ENCODE assay signal across 11 cellular contexts in the genomic region with DNA sequence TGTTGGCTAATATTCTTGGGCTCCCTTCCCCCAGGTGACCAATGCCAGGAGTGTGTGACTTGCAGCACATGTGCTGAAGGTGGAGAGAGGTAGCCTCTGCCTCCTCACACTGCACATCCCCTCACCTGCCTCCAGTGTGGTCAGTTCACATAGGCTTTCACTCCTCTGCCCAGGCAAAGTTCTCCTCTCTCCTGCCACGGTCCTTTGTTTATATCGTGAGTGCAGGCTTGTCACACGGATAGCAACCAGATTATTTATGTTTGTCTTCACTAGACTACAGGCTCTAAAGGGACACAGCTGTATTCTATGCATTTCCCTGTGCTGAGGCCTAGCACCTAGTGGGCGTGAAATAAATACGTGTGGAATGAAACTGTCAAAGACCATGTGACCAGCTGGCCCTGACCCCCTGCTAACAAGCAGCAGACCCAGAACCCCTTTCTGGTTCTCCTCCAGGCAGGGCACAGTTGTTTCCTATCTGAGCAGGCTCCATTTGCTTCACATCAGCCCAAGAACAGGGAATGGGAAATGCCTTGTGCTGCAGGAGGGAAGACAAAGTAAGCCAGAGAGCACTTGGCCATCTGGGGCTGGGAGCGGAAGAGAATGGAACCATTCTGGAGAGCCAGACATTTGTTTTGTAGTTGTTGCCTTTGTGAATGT. TPM values are rescaled to one million over a fixed set of nuclear protein-coding genes. Genes with fewer than 3 reads are reported as not detected.
DNase-seq lines count a peak whose midpoint lies in the region; FAIRE-seq and TF ChIP-seq lines count a peak whose summit lies in the region.
"Had no signal": no experiment of that assay in that cellular context is flagged by ENCODE, and none has a peak within 500 bp of the region (broad histone marks: within the 10 kb centered on the region; RNA-seq: fewer than 3 reads in every experiment).

No MANE protein-coding gene starts in this region.

- H2AK5ac ChIP-seq in H1 (ENCODE audit: low read depth, low read length) = peak overlapping the region; percentile 19

- in situ Hi-C loops in mammary epithelial cell (cut with MboI; ENCODE audit: low sequenced_read_pairs in 2 of 2) = no loop called here

- DNase-seq in MCF 10A (ENCODE audit: unreplicated experiment) (no peak), mammary epithelial cell (no peak), H1 (ENCODE audit: low read depth in 1 of 2, low spot score in 2 of 2) (no peak), lung microvascular endothelial cell (ENCODE audit: low read depth in 2 of 2) (peak; percentile 45 to 64), lower leg skin (ENCODE audit: low spot score in 2 of 2) (no peak), midbrain (lab: John Stamatoyannopoulos, UW) (no peak)
- DNase-seq in effector memory CD4-positive, alpha-beta T cell = no peak
- DNase-seq in activated CD4-positive, alpha-beta memory T cell treated with anti-CD3 and anti-CD28 coated beads, Interleukin-2, amount 10 ng/mL, durations not matched to agents 7 days and 5 days = no peak
- DNase-seq: activated CD4-positive, alpha-beta T cell treated with anti-CD3 and anti-CD28 coated beads, Interleukin-2, amount 50 U/mL, for 1 hour; BE2C; NCI-H524 had no signal

- no peak overlapping the region for H3K9ac ChIP-seq in mammary epithelial cell (ENCODE audit: insufficient read depth, low read length)
- H3K9ac ChIP-seq in H1 (replicated peaks in 1 of 4; ENCODE audit: extremely low read depth in 1 of 4, low read depth in 3 of 4, low read length in 3 of 4) = peak overlapping the region in 2 of 4 experiments; percentile 35 to 47; a peak in 2 of 7 replicates

- H4K91ac ChIP-seq in H1 (replicated peaks; ENCODE audit: insufficient read length, low read length) = peak overlapping the region; percentile 100

- dilution Hi-C loops in mammary epithelial cell (cut with HindIII; ENCODE audit: low sequenced_read_pairs) = no loop called here

- H3K23ac ChIP-seq in H1 (ENCODE audit: insufficient read length) = peak overlapping the region; percentile 5

- WGBS in mammary epithelial cell (ENCODE audit: low coverage, missing lambda C conversion rate) = 86% methylated on average over 6 of the region's 6 CpGs
- WGBS in H1 (ENCODE audit: extremely low coverage in 1 of 2, insufficient coverage in 1 of 2, insufficient read length in 1 of 2, insufficient replicate concordance in 2 of 2, low coverage in 1 of 2, low lambda C conversion rate in 2 of 2, missing lambda C conversion rate in 1 of 2), 2 experiments = 38% methylated on average over 6 of the region's 6 CpGs; no CpG with 5 or more reads in 1 of the 2 experiments
- WGBS in lower leg skin, 2 donors = 59 to 79% methylated on average over 6 of the region's 6 CpGs

- H2BK12ac ChIP-seq in H1 (ENCODE audit: low read depth, low read length) = peak overlapping the region; percentile 70

- H2BK20ac ChIP-seq in H1 (ENCODE audit: low read length) = peak overlapping the region; percentile 98

- TF ChIP-seq POLR2A in H1 (IDR thresholded peaks at IDR 0.05; ENCODE audit: control extremely low read depth in 1 of 2, low read depth in 2 of 2, low read length in 2 of 2) (peak in 1 of 2 experiments; percentile 41; a peak in 2 of 3 replicates), lower leg skin (IDR thresholded peaks at IDR 0.05) (no peak)

- H3K36me3 Mint-ChIP-seq in MCF 10A (ENCODE audit: insufficient read depth, unreplicated experiment) = no peaks in the 10 kb centered on the region
- no peaks in the 10 kb centered on the region for H3K36me3 Mint-ChIP-seq in activated CD4-positive, alpha-beta memory T cell treated with anti-CD3 and anti-CD28 coated beads, Interleukin-2, amount 10 ng/mL, durations not matched to agents 7 days and 5 days (ENCODE audit: low read depth)

- TF ChIP-seq CTCF in MCF 10A (IDR thresholded peaks at IDR 0.05; ENCODE audit: unreplicated experiment) = no peak
- no peak for TF ChIP-seq CTCF in mammary epithelial cell (conservative IDR thresholded peaks at IDR 0.05 in 1 of 2, IDR thresholded peaks at IDR 0.05 in 1 of 2; ENCODE audit: extremely low read depth in 1 of 2, insufficient read depth in 1 of 2, low read depth in 1 of 2, low read length in 2 of 2)
- no peak for TF ChIP-seq CTCF in H1 (IDR thresholded peaks at IDR 0.05; ENCODE audit: control extremely low read depth in 1 of 3, insufficient read depth in 1 of 3, low read depth in 1 of 3, low read length in 3 of 3)
- TF ChIP-seq CTCF in lower leg skin (IDR thresholded peaks at IDR 0.05) = no peak

- H3K36me3 ChIP-seq in mammary epithelial cell (ENCODE audit: insufficient read depth, low read length) (no peaks in the 10 kb centered on the region), H1 (ENCODE audit: control insufficient read depth in 2 of 4, insufficient read depth in 4 of 4, low read length in 3 of 4) (no peaks in the 10 kb centered on the region)
- H3K36me3 ChIP-seq in effector memory CD4-positive, alpha-beta T cell (ENCODE audit: control insufficient read depth, insufficient read depth, low read length) = no peaks in the 10 kb centered on the region
- H3K36me3 ChIP-seq: BE2C had no signal

- POLR2A ChIA-PET in MCF 10A (lab: Yijun Ruan, JAX) (interaction anchor here (1.7 kb wide), 1 partner anchor 25 kb away, joined by 6 read pairs; no protein-coding TSS in a partner anchor), H1 (lab: Charles Lee; ENCODE audit: partially characterized antibody) (interaction anchor here (1.0 to 1.9 kb wide), 6 partner anchors 9 to 43 kb away, joined by 3 to 7 read pairs (median 4); a partner anchor contains a TSS)
- POLR2A ChIA-PET in activated CD4-positive, alpha-beta memory T cell treated with anti-CD3 and anti-CD28 coated beads, Interleukin-2, amount 10 ng/mL, durations not matched to agents 7 days and 5 days (lab: Charles Lee) = no interaction called here

- peak overlapping the region; percentile 87 for H4K5ac ChIP-seq in H1 (ENCODE audit: insufficient read length, low read depth, low read length)

- H3K27me3 Mint-ChIP-seq in MCF 10A (ENCODE audit: insufficient read depth, unreplicated experiment) = peaks cover 20% of the 10 kb centered on the region
- peaks cover 59% of the 10 kb centered on the region for H3K27me3 Mint-ChIP-seq in activated CD4-positive, alpha-beta memory T cell treated with anti-CD3 and anti-CD28 coated beads, Interleukin-2, amount 10 ng/mL, durations not matched to agents 7 days and 5 days

- peak overlapping the region; percentile 21 for H3K14ac ChIP-seq in H1 (ENCODE audit: insufficient read length)

- H3K56ac ChIP-seq in H1 (replicated peaks; ENCODE audit: insufficient read length, low read depth, low read length) = peak overlapping the region; percentile 2

- no peak overlapping the region for H3K4me3 Mint-ChIP-seq in MCF 10A (ENCODE audit: unreplicated experiment)
- no peak overlapping the region for H3K4me3 Mint-ChIP-seq in activated CD4-positive, alpha-beta memory T cell treated with anti-CD3 and anti-CD28 coated beads, Interleukin-2, amount 10 ng/mL, durations not matched to agents 7 days and 5 days

- H2BK120ac ChIP-seq in H1 (replicated peaks; ENCODE audit: low read depth, low read length) = peak overlapping the region; percentile 87

- BruUV-seq in MCF 10A (replicated peaks; lab: Mats Ljungman, UMichigan) (no TSS peak), mammary epithelial cell (replicated peaks; lab: Mats Ljungman, UMichigan) (no TSS peak)

- H3K4me2 ChIP-seq in mammary epithelial cell (ENCODE audit: insufficient read depth, low read depth, low read length) = no peak overlapping the region
- H3K4me2 ChIP-seq in H1 (ENCODE audit: insufficient read depth in 1 of 2, low read depth in 2 of 2, low read length in 2 of 2) = peak overlapping the region; percentile 55

- no peak overlapping the region for H4K8ac ChIP-seq in H1 (ENCODE audit: extremely low read depth, insufficient read depth, low read length)

- H2AFZ ChIP-seq in mammary epithelial cell (ENCODE audit: low read depth, low read length) (no peak overlapping the region), H1 (ENCODE audit: low read length) (peak overlapping the region; percentile 67; the same call in 1 of the 2 replicates)

- FAIRE-seq in H1 (lab: Jason Lieb, UNC) = peak; percentile 65

- peaks cover 14% of the 10 kb centered on the region for H3K4me1 Mint-ChIP-seq in MCF 10A (ENCODE audit: insufficient read depth, unreplicated experiment)
- H3K4me1 Mint-ChIP-seq in activated CD4-positive, alpha-beta memory T cell treated with anti-CD3 and anti-CD28 coated beads, Interleukin-2, amount 10 ng/mL, durations not matched to agents 7 days and 5 days = no peaks in the 10 kb centered on the region

- H3K9me3 Mint-ChIP-seq in MCF 10A (ENCODE audit: unreplicated experiment) = no peaks in the 10 kb centered on the region
- no peaks in the 10 kb centered on the region for H3K9me3 Mint-ChIP-seq in activated CD4-positive, alpha-beta memory T cell treated with anti-CD3 and anti-CD28 coated beads, Interleukin-2, amount 10 ng/mL, durations not matched to agents 7 days and 5 days

- TF ChIP-seq RAD21 in H1 (IDR thresholded peaks at IDR 0.05 in 1 of 2, conservative IDR thresholded peaks at IDR 0.05 in 1 of 2; ENCODE audit: low read depth in 2 of 2, low read length in 2 of 2) = no peak

- H3K4me1 ChIP-seq in mammary epithelial cell (ENCODE audit: insufficient read depth, low read length) (peaks cover 8% of the 10 kb centered on the region), H1 (replicated peaks in 1 of 4; ENCODE audit: control insufficient read depth in 3 of 4, insufficient read depth in 4 of 4, low read length in 3 of 4) (peaks cover 12 to 32% (median 23%) of the 10 kb centered on the region in 4 experiments)
- H3K4me1 ChIP-seq in effector memory CD4-positive, alpha-beta T cell (ENCODE audit: control insufficient read depth, insufficient read depth, low read length, poor library complexity, severe bottlenecking) = no peaks in the 10 kb centered on the region
- H3K4me1 ChIP-seq: BE2C had no signal

- H3K4ac ChIP-seq in H1 (replicated peaks; ENCODE audit: insufficient read length, low read depth, low read length) = peak overlapping the region; percentile 84

- H4K20me1 ChIP-seq in mammary epithelial cell (ENCODE audit: insufficient read depth, low read length) (no peaks in the 10 kb centered on the region), H1 (replicated peaks in 1 of 2; ENCODE audit: control insufficient read depth in 1 of 2, insufficient read depth in 2 of 2, low read length in 2 of 2) (no peaks in the 10 kb centered on the region)

- H3K27ac ChIP-seq in mammary epithelial cell (ENCODE audit: insufficient read depth, low read depth, low read length) (no peak overlapping the region), H1 (ENCODE audit: low read depth, low read length) (peak overlapping the region; percentile 86)
- no peak overlapping the region for H3K27ac ChIP-seq in effector memory CD4-positive, alpha-beta T cell (ENCODE audit: insufficient read depth, low read length, poor library complexity, severe bottlenecking)

- H3K9me3 ChIP-seq in mammary epithelial cell (replicated peaks; ENCODE audit: insufficient read depth, low read length) (no peaks in the 10 kb centered on the region), H1 (ENCODE audit: insufficient read depth in 2 of 2, low read depth in 1 of 2, low read length in 1 of 2) (no peaks in the 10 kb centered on the region)
- no peaks in the 10 kb centered on the region for H3K9me3 ChIP-seq in effector memory CD4-positive, alpha-beta T cell (ENCODE audit: control insufficient read depth, low read length)
- H3K9me3 ChIP-seq: BE2C had no signal

- H3K4me3 ChIP-seq in mammary epithelial cell (replicated peaks in 1 of 3; ENCODE audit: insufficient read depth in 1 of 3, low read depth in 2 of 3, low read length in 3 of 3) = no peak overlapping the region
- peak overlapping the region in 3 of 4 experiments; percentile 8 to 37 (median 16); a peak in 4 of 8 replicates for H3K4me3 ChIP-seq in H1 (ENCODE audit: extremely low read depth in 1 of 4, insufficient read depth in 2 of 4, low read depth in 3 of 4, low read length in 4 of 4)
- H3K4me3 ChIP-seq in effector memory CD4-positive, alpha-beta T cell (ENCODE audit: insufficient read depth, low read depth, low read length, poor library complexity, severe bottlenecking) = no peak overlapping the region
- no peak overlapping the region for H3K4me3 ChIP-seq in lower leg skin (ENCODE audit: low read depth, poor library complexity, severe bottlenecking)

- peak overlapping the region; percentile 47 for H3K27ac Mint-ChIP-seq in MCF 10A (ENCODE audit: low read depth, unreplicated experiment)
- no peak overlapping the region for H3K27ac Mint-ChIP-seq in activated CD4-positive, alpha-beta memory T cell treated with anti-CD3 and anti-CD28 coated beads, Interleukin-2, amount 10 ng/mL, durations not matched to agents 7 days and 5 days

- H2BK15ac ChIP-seq in H1 (ENCODE audit: low read length) = peak overlapping the region; percentile 66; the same call in 1 of the 2 replicates

- H3K27me3 ChIP-seq in mammary epithelial cell (ENCODE audit: insufficient read depth, low read length) (no peaks in the 10 kb centered on the region), H1 (replicated peaks in 1 of 4; ENCODE audit: control insufficient read depth in 3 of 4, extremely low read depth in 1 of 4, insufficient read depth in 3 of 4, low read length in 3 of 4) (no peaks in the 10 kb centered on the region; a peak in 3 of 7 replicates)
- no peaks in the 10 kb centered on the region for H3K27me3 ChIP-seq in effector memory CD4-positive, alpha-beta T cell (replicated peaks; ENCODE audit: control insufficient read depth, insufficient read depth, low read length, poor library complexity, severe bottlenecking)
- H3K27me3 ChIP-seq: BE2C had no signal

- no peak for TF ChIP-seq EP300 in H1 (IDR thresholded peaks at IDR 0.05; ENCODE audit: borderline replicate concordance in 1 of 2, low read depth in 2 of 2, low read length in 2 of 2)

- CTCF ChIA-PET in MCF 10A (lab: Yijun Ruan, JAX) = interaction anchor here (0.6 to 2.5 kb wide), 3 partner anchors 11 to 674 kb away, joined by 3 to 11 read pairs (median 3); no protein-coding TSS in a partner anchor
- CTCF ChIA-PET in mammary epithelial cell (lab: Charles Lee; ENCODE audit: low non-redundant PET) = no interaction called here
- CTCF ChIA-PET in H1 (lab: Charles Lee; ENCODE audit: partially characterized antibody) = interaction anchor here (0.6 to 4.4 kb wide), 6 partner anchors 8 to 1720 kb away, joined by 3 to 37 read pairs (median 3); no protein-coding TSS in a partner anchor
- CTCF ChIA-PET in activated CD4-positive, alpha-beta memory T cell treated with anti-CD3 and anti-CD28 coated beads, Interleukin-2, amount 10 ng/mL, durations not matched to agents 7 days and 5 days (lab: Charles Lee) = interaction anchor here (2.0 kb wide), 1 partner anchor 31 kb away, joined by 7 read pairs; no protein-coding TSS in a partner anchor

- peak overlapping the region; percentile 85 for H3K18ac ChIP-seq in H1 (ENCODE audit: extremely low read depth, low read length)

- no peaks in the 10 kb centered on the region for H3K79me1 ChIP-seq in H1 (ENCODE audit: low read depth, low read length)

- peak overlapping the region; percentile 84 for H2BK5ac ChIP-seq in H1 (ENCODE audit: low read depth, low read length)

- no peaks in the 10 kb centered on the region; the same call in 1 of the 2 replicates for H3K23me2 ChIP-seq in H1 (ENCODE audit: low read depth, low read length)

- intact Hi-C loops in MCF 10A (cut with micrococcal nuclease) = no loop called here
- intact Hi-C loops in mammary epithelial cell (cut with micrococcal nuclease) = no loop called here
- intact Hi-C loops in lower leg skin (cut with DNase I; ENCODE audit: low total_unique reads) = no loop called here

- H3K79me2 ChIP-seq in mammary epithelial cell (ENCODE audit: insufficient read depth, low read length) (no peaks in the 10 kb centered on the region), H1 (ENCODE audit: control insufficient read depth in 1 of 2, insufficient read depth in 2 of 2, low read length in 2 of 2) (no peaks in the 10 kb centered on the region)

RNA-seq across cellular contexts. Expression of a gene that starts 42.3 kb away (rescaled TPM):
- total RNA-seq in MCF 10A (2022) (0.19 and 0.59 TPM in 2 replicates), mammary epithelial cell (under 1 TPM; 0.50 to 0.54 TPM), lung microvascular endothelial cell (under 0.01 TPM in 2 replicates), lower leg skin (1 to 10 TPM in 3 of 4 donors, under 1 TPM in 1; 0.49 to 3.2 (median 1.7) TPM)
- polyA plus RNA-seq in mammary epithelial cell (0.19 TPM), H1 (2011; rRNA removed) (1.7 and 2.3 TPM in 2 replicates)
- polyA minus RNA-seq in mammary epithelial cell = not detected
- total RNA-seq in H1 (2021; fragmentation: NEBNext Ultra II Directional; extraction: Animal tissue kit (Norgen Biotek cat#: 25700)) = 1.3 and 1.4 TPM in 2 replicates
- 2.7 TPM for polyA plus RNA-seq in H1 (2011; cell fraction: cytosol; rRNA removed)
- 9.9 TPM for polyA plus RNA-seq in H1 (2011; cell fraction: nucleus; rRNA removed)
- 1.8 to 2.6 TPM (median 2.4 TPM) in 4 replicates for polyA plus RNA-seq in H1 (2012, experiment 1 of 2)
- 0.72 TPM for polyA plus RNA-seq in H1 (2012, experiment 2 of 2)
- polyA plus RNA-seq in H1 (2013, experiment 1 of 2) = 1.0 TPM
- polyA plus RNA-seq in H1 (2013, experiment 2 of 2) = 0.72 TPM
- 0.34 and 1.1 TPM in 2 replicates for polyA minus RNA-seq in H1 (2011; rRNA and poly(A)+ RNA removed)
- polyA minus RNA-seq in H1 (2011; cell fraction: cytosol; rRNA and poly(A)+ RNA removed) = 0.95 TPM
- polyA minus RNA-seq in H1 (2011; cell fraction: nucleus; rRNA and poly(A)+ RNA removed) = 3.7 TPM
- total RNA-seq in activated CD4-positive, alpha-beta memory T cell treated with anti-CD3 and anti-CD28 coated beads, Interleukin-2, amount 10 ng/mL, durations not matched to agents 7 days and 5 days = 1 to 10 TPM; 1.6 to 2.3 TPM

RNA-seq across cellular contexts. Expression of a gene that starts 45.5 kb away (rescaled TPM):
- total RNA-seq in MCF 10A (2022) (not detected in 2 replicates), mammary epithelial cell (not detected), lung microvascular endothelial cell (not detected in 2 replicates), lower leg skin (not detected)
- polyA plus RNA-seq in mammary epithelial cell (not detected), H1 (2011; rRNA removed) (not detected in 2 replicates)
- not detected for polyA minus RNA-seq in mammary epithelial cell
- total RNA-seq in H1 (2021; fragmentation: NEBNext Ultra II Directional; extraction: Animal tissue kit (Norgen Biotek cat#: 25700)) = not detected in 2 replicates
- not detected for polyA plus RNA-seq in H1 (2011; cell fraction: cytosol; rRNA removed)
- polyA plus RNA-seq in H1 (2011; cell fraction: nucleus; rRNA removed) = not detected
- 0.31 TPM in 1 of 4 replicates, not detected in the others for polyA plus RNA-seq in H1 (2012, experiment 1 of 2)
- polyA plus RNA-seq in H1 (2012, experiment 2 of 2) = not detected
- polyA plus RNA-seq in H1 (2013, experiment 1 of 2) = not detected
- not detected for polyA plus RNA-seq in H1 (2013, experiment 2 of 2)
- not detected in 2 replicates for polyA minus RNA-seq in H1 (2011; rRNA and poly(A)+ RNA removed)
- polyA minus RNA-seq in H1 (2011; cell fraction: cytosol; rRNA and poly(A)+ RNA removed) = not detected
- not detected for polyA minus RNA-seq in H1 (2011; cell fraction: nucleus; rRNA and poly(A)+ RNA removed)
- not detected for total RNA-seq in activated CD4-positive, alpha-beta memory T cell treated with anti-CD3 and anti-CD28 coated beads, Interleukin-2, amount 10 ng/mL, durations not matched to agents 7 days and 5 days

RNA-seq across cellular contexts. Expression of a gene that starts 56.3 kb away (rescaled TPM):
- total RNA-seq in MCF 10A (2022) (not detected in 2 replicates), mammary epithelial cell (not detected), lung microvascular endothelial cell (not detected in 2 replicates), lower leg skin (not detected)
- polyA plus RNA-seq in mammary epithelial cell (not detected), H1 (2011; rRNA removed) (not detected in 2 replicates)
- not detected for polyA minus RNA-seq in mammary epithelial cell
- not detected in 2 replicates for total RNA-seq in H1 (2021; fragmentation: NEBNext Ultra II Directional; extraction: Animal tissue kit (Norgen Biotek cat#: 25700))
- polyA plus RNA-seq in H1 (2011; cell fraction: cytosol; rRNA removed) = not detected
- polyA plus RNA-seq in H1 (2011; cell fraction: nucleus; rRNA removed) = not detected
- polyA plus RNA-seq in H1 (2012, experiment 1 of 2) = 0.21 to 0.53 TPM (median 0.42 TPM) in 3 of 4 replicates, not detected in the other
- not detected for polyA plus RNA-seq in H1 (2012, experiment 2 of 2)
- polyA plus RNA-seq in H1 (2013, experiment 1 of 2) = not detected
- polyA plus RNA-seq in H1 (2013, experiment 2 of 2) = not detected
- polyA minus RNA-seq in H1 (2011; rRNA and poly(A)+ RNA removed) = not detected in 2 replicates
- polyA minus RNA-seq in H1 (2011; cell fraction: cytosol; rRNA and poly(A)+ RNA removed) = not detected
- polyA minus RNA-seq in H1 (2011; cell fraction: nucleus; rRNA and poly(A)+ RNA removed) = not detected
- not detected for total RNA-seq in activated CD4-positive, alpha-beta memory T cell treated with anti-CD3 and anti-CD28 coated beads, Interleukin-2, amount 10 ng/mL, durations not matched to agents 7 days and 5 days

Comparison
In these comparisons a context has a peak if more than half of its experiments do, and no peak if none do; other contexts are left out.
1. DNase-seq: peak in lung microvascular endothelial cell (2 of 2); none in MCF 10A (single experiment), mammary epithelial cell (single experiment), H1 (0 of 2), effector memory CD4-positive, alpha-beta T cell (0 of 3), lower leg skin (0 of 2), midbrain (single experiment) and activated CD4-positive, alpha-beta memory T cell treated with anti-CD3 and anti-CD28 coated beads, Interleukin-2, amount 10 ng/mL, durations not matched to agents 7 days and 5 days (single experiment).
2. H3K4me3 ChIP-seq: peak in H1 (3 of 4); none in mammary epithelial cell (0 of 3), effector memory CD4-positive, alpha-beta T cell (single experiment) and lower leg skin (single experiment).